17 cellular contexts compared by ENCODE assay signal in genomic region chr3:169077394-169077906, GRCh38.
DNase-seq lines count a peak whose midpoint lies in the region; ATAC-seq and TF ChIP-seq lines count a peak whose summit lies in the region.
"Had no signal": no experiment of that assay in that cellular context is flagged by ENCODE, and none has a peak within 500 bp of the region (broad histone marks: within the 10 kb centered on the region; RNA-seq: fewer than 3 reads in every experiment).

No MANE protein-coding gene starts in this region.

- ATAC-seq in GM19324 (IDR thresholded peaks at IDR 0.05; ENCODE audit: low FRiP score, unreplicated experiment) (peak; percentile 55), HG02610 (IDR thresholded peaks at IDR 0.05; ENCODE audit: unreplicated experiment) (peak; percentile 72), HG03432 (IDR thresholded peaks at IDR 0.05; ENCODE audit: unreplicated experiment) (peak; percentile 91), Right ventricle myocardium superior (ENCODE audit: poor library complexity) (no peak)
- ATAC-seq: K562, T-helper 17 cell had no signal

- no peak overlapping the region for H3K4me3 ChIP-seq in tibial nerve
- H3K4me3 ChIP-seq: K562, smooth muscle cell, thoracic aorta had no signal

- H3K9me3 ChIP-seq in tibial nerve, result no peaks in the 10 kb centered on the region
- H3K9me3 ChIP-seq: thoracic aorta had no signal

- no peaks in the 10 kb centered on the region for H3K27me3 ChIP-seq in tibial nerve

- in situ Hi-C loops in GM13976 (cut with MboI; ENCODE audit: low sequenced_read_pairs, unreplicated experiment), result no loop called here

- no peak for TF ChIP-seq CTCF in GM13976 (IDR thresholded peaks at IDR 0.05; ENCODE audit: borderline replicate concordance, control extremely low read depth, extremely low read depth, insufficient read depth, missing control alignments)
- no peak for TF ChIP-seq CTCF in tibial nerve (IDR thresholded peaks at IDR 0.05)

- no peaks in the 10 kb centered on the region for H3K36me3 ChIP-seq in tibial nerve
- H3K36me3 ChIP-seq: thoracic aorta had no signal

- no peak overlapping the region for H3K27ac ChIP-seq in tibial nerve
- H3K27ac ChIP-seq: thoracic aorta had no signal

- no peak for TF ChIP-seq EP300 in tibial nerve (IDR thresholded peaks at IDR 0.05)

- 60 to 78% methylated on average over 3 of the region's 3 CpGs for whole genome bisulfite sequencing in tibial nerve, 2 donors

- intact Hi-C loops in Right ventricle myocardium superior (cut with DNase I), result no loop called here

- H3K4me1 ChIP-seq in tibial nerve, result no peaks in the 10 kb centered on the region

- TF ChIP-seq POLR2A in tibial nerve (IDR thresholded peaks at IDR 0.05), result no peak

- DNase-seq in GM13976 (ENCODE audit: low spot score) (peak; percentile 8), tibial nerve (ENCODE audit: low spot score in 2 of 2) (no peak), HK-2 (ENCODE audit: unreplicated experiment) (no peak), Right ventricle myocardium superior (no peak)
- no peak for DNase-seq in stimulated activated CD4-positive, alpha-beta T cell treated with anti-CD3 and anti-CD28 coated beads, Interleukin-1b, Interleukin-23, amount 100 ng/mL, for 48 hours
- DNase-seq: activated T-cell treated with anti-CD3 and anti-CD28 coated beads, Interleukin-2, amount 50 U/mL, for 1 hour; GF-D8; islet precursor cell; NCI-H1436 treated with DMSO at 0.1 percent for 48 hours; NCI-H526; T-helper 17 cell had no signal
